ENCODE assay signal across 8 cellular contexts in the genomic region with DNA sequence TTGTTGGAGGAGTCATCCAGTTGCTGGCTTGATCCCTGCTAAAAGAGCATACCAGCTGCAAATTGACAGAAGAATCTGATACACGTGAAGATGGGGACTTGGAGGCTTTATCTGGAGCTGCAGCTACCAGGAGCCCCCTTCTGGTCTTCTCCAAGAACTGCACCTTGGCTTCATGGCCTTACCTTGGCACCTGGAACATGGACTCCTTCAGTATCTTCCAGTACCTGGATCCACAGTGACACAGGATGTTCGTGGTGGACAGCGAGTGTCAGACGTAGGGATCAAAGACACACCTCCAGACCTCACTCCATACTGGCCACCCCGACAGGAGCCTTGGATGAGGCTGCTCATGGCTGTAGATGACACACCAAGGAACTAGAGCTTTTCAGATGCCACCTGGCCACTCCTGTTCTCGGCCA. TPM values are rescaled to one million over a fixed set of nuclear protein-coding genes. Genes with fewer than 3 reads are reported as not detected.
DNase-seq lines count a peak whose midpoint lies in the region; ATAC-seq and TF ChIP-seq lines count a peak whose summit lies in the region.

No MANE protein-coding gene starts in this region.

- H3K27ac ChIP-seq in C4-2B, result no peak overlapping the region

- 0 out of 2 replicates have a peak overlapping the region, but pooled peaks have one; percentile 24 for H3K27ac Mint-ChIP-seq in HFFc6
- no peak overlapping the region for H3K27ac Mint-ChIP-seq in activated CD4-positive, alpha-beta T cell treated with anti-CD3 and anti-CD28 coated beads, Interleukin-2, amount 10 ng/mL, durations not matched to agents 24 days and 14 days

- peaks cover 9% of the 10 kb centered on the region for H3K4me1 Mint-ChIP-seq in HFFc6 (ENCODE audit: low read depth)
- H3K4me1 Mint-ChIP-seq in activated CD4-positive, alpha-beta T cell treated with anti-CD3 and anti-CD28 coated beads, Interleukin-2, amount 10 ng/mL, durations not matched to agents 24 days and 14 days, result peaks cover 7% of the 10 kb centered on the region

- no peaks in the 10 kb centered on the region for H3K36me3 Mint-ChIP-seq in HFFc6 (ENCODE audit: low read depth)
- no peaks in the 10 kb centered on the region for H3K36me3 Mint-ChIP-seq in activated CD4-positive, alpha-beta T cell treated with anti-CD3 and anti-CD28 coated beads, Interleukin-2, amount 10 ng/mL, durations not matched to agents 24 days and 14 days (ENCODE audit: low read depth)

- H3K9me3 Mint-ChIP-seq in HFFc6, result peaks cover 4% of the 10 kb centered on the region
- H3K9me3 Mint-ChIP-seq in activated CD4-positive, alpha-beta T cell treated with anti-CD3 and anti-CD28 coated beads, Interleukin-2, amount 10 ng/mL, durations not matched to agents 24 days and 14 days, result no peaks in the 10 kb centered on the region

- peaks cover 6% of the 10 kb centered on the region; the same call in 1 of the 2 replicates for H3K27me3 Mint-ChIP-seq in HFFc6 (ENCODE audit: insufficient read depth)
- H3K27me3 Mint-ChIP-seq in activated CD4-positive, alpha-beta T cell treated with anti-CD3 and anti-CD28 coated beads, Interleukin-2, amount 10 ng/mL, durations not matched to agents 24 days and 14 days, result peaks cover 2% of the 10 kb centered on the region

- intact Hi-C loops in activated CD4-positive, alpha-beta T cell treated with anti-CD3 and anti-CD28 coated beads, Interleukin-2, amount 10 ng/mL, durations not matched to agents 24 days and 14 days (cut with micrococcal nuclease), result loop anchor here (1.0 kb wide), 1 partner anchor 76 kb away; no protein-coding TSS in a partner anchor

- H3K4me3 Mint-ChIP-seq in HFFc6, result no peak overlapping the region
- no peak overlapping the region for H3K4me3 Mint-ChIP-seq in activated CD4-positive, alpha-beta T cell treated with anti-CD3 and anti-CD28 coated beads, Interleukin-2, amount 10 ng/mL, durations not matched to agents 24 days and 14 days

- DNase-seq in HFFc6 (peak; percentile 78), NCI-H526 treated with DMSO at 0.1 percent for 48 hours (lab: John Stamatoyannopoulos, UW) (peak; percentile 44), medulla oblongata (ENCODE audit: extremely low spot score) (peak; percentile 59)
- DNase-seq in activated CD4-positive, alpha-beta T cell treated with anti-CD3 and anti-CD28 coated beads, Interleukin-2, amount 10 ng/mL, durations not matched to agents 24 days and 14 days, result peak; percentile 88
- peak; percentile 57 for DNase-seq in effector CD4-positive, alpha-beta T cell
- DNase-seq in stimulated activated CD8-positive, alpha-beta memory T cell treated with anti-CD3 and anti-CD28 coated beads, Interleukin-7, amount 100 ng/mL, for 1 hour (ENCODE audit: low read depth in 2 of 2), result peak; percentile 32 to 37

- TF ChIP-seq CTCF in C4-2B (conservative IDR thresholded peaks at IDR 0.05) (peak; percentile 90), HFFc6 (IDR thresholded peaks at IDR 0.05) (peak; percentile 96)

- ATAC-seq in HG02571 (IDR thresholded peaks at IDR 0.05; ENCODE audit: unreplicated experiment), result no peak

RNA-seq across cellular contexts. Expression of a gene that starts 9.9 kb away (rescaled TPM):
- not detected for total RNA-seq in HFFc6 (2021; fragmentation: NEBNext Ultra II Directional; extraction: Animal tissue kit (Norgen Biotek cat#: 25700))
- not detected in 2 replicates for total RNA-seq in activated CD4-positive, alpha-beta T cell treated with anti-CD3 and anti-CD28 coated beads, Interleukin-2, amount 10 ng/mL, durations not matched to agents 24 days and 14 days

RNA-seq across cellular contexts. Expression of a gene that starts 15.3 kb away (rescaled TPM):
- total RNA-seq in HFFc6 (2021; fragmentation: NEBNext Ultra II Directional; extraction: Animal tissue kit (Norgen Biotek cat#: 25700)), result 1 to 10 TPM; 6.3 to 9.5 (median 6.9) TPM
- total RNA-seq in activated CD4-positive, alpha-beta T cell treated with anti-CD3 and anti-CD28 coated beads, Interleukin-2, amount 10 ng/mL, durations not matched to agents 24 days and 14 days, result 10.5 and 10.7 TPM in 2 replicates

Comparison
In these comparisons a context has a peak if more than half of its experiments do, and no peak if none do; other contexts are left out.
1. DNase-seq: peak in every context shown above with its lines; median percentile 88 in activated CD4-positive, alpha-beta T cell treated with anti-CD3 and anti-CD28 coated beads, Interleukin-2, amount 10 ng/mL, durations not matched to agents 24 days and 14 days; 78 in HFFc6; 59 in medulla oblongata; 57 in effector CD4-positive, alpha-beta T cell; 44 in NCI-H526 treated with DMSO at 0.1 percent for 48 hours; 34 in stimulated activated CD8-positive, alpha-beta memory T cell treated with anti-CD3 and anti-CD28 coated beads, Interleukin-7, amount 100 ng/mL, for 1 hour.